ENCODE assay signal across 41 cellular contexts in genomic region chr2:170247882-170248393, GRCh38.
"Had no signal": no experiment of that assay in that cellular context is flagged by ENCODE, and none has a peak within 500 bp of the region (broad histone marks: within the 10 kb centered on the region; RNA-seq: fewer than 3 reads in every experiment).

No MANE protein-coding gene starts in this region.

- H3K4me3 Mint-ChIP-seq: activated CD4-positive, alpha-beta memory T cell treated with anti-CD3 and anti-CD28 coated beads, Interleukin-2, amount 10 ng/mL, durations not matched to agents 7 days and 5 days; activated CD8-positive, alpha-beta memory T cell treated with anti-CD3 and anti-CD28 coated beads, Interleukin-2, amount 10 ng/mL, durations not matched to agents 7 days and 5 days; activated naive CD4-positive, alpha-beta T cell treated with anti-CD3 and anti-CD28 coated beads, Interleukin-2, amount 10 ng/mL, durations not matched to agents 7 days and 5 days; activated naive CD8-positive, alpha-beta T cell; activated naive CD8-positive, alpha-beta T cell treated with anti-CD3 and anti-CD28 coated beads, Interleukin-2, amount 50 U/mL, for 24 hours; brain had no signal

- H3K36me3 Mint-ChIP-seq: activated CD8-positive, alpha-beta memory T cell treated with anti-CD3 and anti-CD28 coated beads, Interleukin-2, amount 10 ng/mL, durations not matched to agents 7 days and 5 days; activated naive CD4-positive, alpha-beta T cell treated with anti-CD3 and anti-CD28 coated beads, Interleukin-2, amount 10 ng/mL, durations not matched to agents 7 days and 5 days; activated naive CD8-positive, alpha-beta T cell; brain had no signal

- H3K27ac ChIP-seq: PC-9, RWPE1, WERI-Rb-1 had no signal

- H3K4me1 Mint-ChIP-seq: activated CD4-positive, alpha-beta memory T cell treated with anti-CD3 and anti-CD28 coated beads, Interleukin-2, amount 10 ng/mL, durations not matched to agents 7 days and 5 days; activated CD8-positive, alpha-beta memory T cell treated with anti-CD3 and anti-CD28 coated beads, Interleukin-2, amount 10 ng/mL, durations not matched to agents 7 days and 5 days; activated naive CD4-positive, alpha-beta T cell treated with anti-CD3 and anti-CD28 coated beads, Interleukin-2, amount 10 ng/mL, durations not matched to agents 7 days and 5 days; activated naive CD8-positive, alpha-beta T cell treated with anti-CD3 and anti-CD28 coated beads, Interleukin-2, amount 50 U/mL, for 24 hours had no signal

- DNase-seq: activated CD4-positive, alpha-beta memory T cell treated with anti-CD3 and anti-CD28 coated beads, Interleukin-2, amount 10 ng/mL, durations not matched to agents 7 days and 5 days; activated CD4-positive, alpha-beta T cell treated with anti-CD3 and anti-CD28 coated beads for 1 hour; activated CD4-positive, alpha-beta T cell treated with anti-CD3 and anti-CD28 coated beads for 48 hours; activated CD4-positive, CD25-positive, alpha-beta regulatory T cell; activated CD8-positive, alpha-beta memory T cell treated with anti-CD3 and anti-CD28 coated beads for 24 hours; activated CD8-positive, alpha-beta memory T cell treated with anti-CD3 and anti-CD28 coated beads, Interleukin-2, amount 10 ng/mL, durations not matched to agents 7 days and 5 days; activated CD8-positive, alpha-beta memory T cell treated with anti-CD3 and anti-CD28 coated beads, Interleukin-2, amount 50 U/mL, for 48 hours; activated effector memory CD4-positive, alpha-beta T cell treated with Interleukin-2 at 50 U/mL for 16 hours; activated naive CD4-positive, alpha-beta T cell treated with anti-CD3 and anti-CD28 coated beads, Interleukin-2, amount 10 ng/mL, durations not matched to agents 7 days and 5 days; activated naive CD8-positive, alpha-beta T cell treated with anti-CD3 and anti-CD28 coated beads, Interleukin-2, amount 50 U/mL, for 24 hours; activated T-cell treated with anti-CD3 and anti-CD28 coated beads, Interleukin-2, amount 50 U/mL, for 48 hours; anterior cingulate cortex; caudate nucleus; cerebellar nuclear complex; Kasumi-1; KG1; MM.1S; MV-4-11; NCI-H1092; NCI-H1417 treated with DMSO at 0.1 percent for 48 hours; NCI-H1694; NCI-H1930; NCI-H2081 treated with DMSO at 0.1 percent for 48 hours; NCI-H345; NCI-H510A; NCI-H526; NCI-H748 treated with DMSO at 0.1 percent for 48 hours; NK-92 treated with Interleukin-12 subunit alpha and Interleukin-12 subunit beta, amount 100 ng/mL, for 24 hours; PC-9; SIG-M5; SW 1271; T-helper 1 cell; T1000; WERI-Rb-1 had no signal

- H2AFZ ChIP-seq: PC-9 had no signal

- FAIRE-seq: bronchial epithelial cell, RCC 7860, TTC549 had no signal

- H3K36me3 ChIP-seq: WERI-Rb-1 had no signal

- H3K27ac Mint-ChIP-seq: activated CD4-positive, alpha-beta memory T cell treated with anti-CD3 and anti-CD28 coated beads, Interleukin-2, amount 10 ng/mL, durations not matched to agents 7 days and 5 days; activated CD8-positive, alpha-beta memory T cell treated with anti-CD3 and anti-CD28 coated beads, Interleukin-2, amount 10 ng/mL, durations not matched to agents 7 days and 5 days; activated naive CD4-positive, alpha-beta T cell treated with anti-CD3 and anti-CD28 coated beads, Interleukin-2, amount 10 ng/mL, durations not matched to agents 7 days and 5 days; activated naive CD8-positive, alpha-beta T cell; activated naive CD8-positive, alpha-beta T cell treated with anti-CD3 and anti-CD28 coated beads, Interleukin-2, amount 50 U/mL, for 24 hours; brain had no signal

- H3K4me3 ChIP-seq: PC-9 had no signal

- H3K4me2 ChIP-seq: PC-9 had no signal

- H3K9me3 Mint-ChIP-seq: activated CD4-positive, alpha-beta memory T cell treated with anti-CD3 and anti-CD28 coated beads, Interleukin-2, amount 10 ng/mL, durations not matched to agents 7 days and 5 days; activated naive CD4-positive, alpha-beta T cell treated with anti-CD3 and anti-CD28 coated beads, Interleukin-2, amount 10 ng/mL, durations not matched to agents 7 days and 5 days; activated naive CD8-positive, alpha-beta T cell treated with anti-CD3 and anti-CD28 coated beads, Interleukin-2, amount 50 U/mL, for 24 hours had no signal

- ATAC-seq: activated CD8-positive, alpha-beta memory T cell treated with anti-CD3 and anti-CD28 coated beads, Interleukin-2, amount 10 ng/mL, durations not matched to agents 7 days and 5 days; activated naive CD8-positive, alpha-beta T cell treated with anti-CD3 and anti-CD28 coated beads, Interleukin-2, amount 50 U/mL, for 24 hours; Right ventricle myocardium inferior had no signal
